ENCODE assay signal across 1 cellular context in the genomic region with DNA sequence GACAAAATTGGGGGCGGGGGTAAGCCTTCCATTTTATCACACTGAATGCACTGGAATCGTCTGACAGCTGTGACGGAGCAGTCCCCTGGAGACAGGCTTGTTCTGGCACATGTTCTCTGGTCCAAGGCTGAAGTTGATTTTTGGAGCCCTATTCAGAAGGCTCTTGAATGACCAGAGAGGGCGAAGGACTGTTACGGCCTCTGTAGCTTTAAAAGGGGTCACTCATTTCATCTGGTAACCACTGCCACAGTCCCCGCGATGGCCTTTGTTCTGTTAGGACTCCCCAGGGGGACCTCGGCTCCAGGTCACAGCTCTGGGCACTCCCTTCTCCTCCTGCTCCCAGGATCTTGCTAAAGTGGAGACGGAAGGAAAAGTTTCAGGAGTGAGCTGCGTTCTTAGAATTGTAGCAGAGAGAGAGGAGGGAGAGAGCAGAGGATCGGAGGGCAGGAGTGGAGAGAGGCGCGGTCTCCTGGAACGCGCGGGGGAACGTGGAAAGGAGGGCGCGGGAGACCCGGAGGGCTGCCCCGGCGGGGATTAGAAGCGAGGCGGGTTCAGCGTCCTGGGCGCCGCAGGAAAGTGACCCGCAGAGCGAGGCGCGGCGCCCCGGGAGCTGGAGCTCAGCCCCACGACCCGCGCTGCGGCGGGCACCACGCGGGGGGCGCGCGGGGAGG.
TF ChIP-seq lines count a peak whose summit lies in the region.

No MANE protein-coding gene starts in this region.

TF ChIP-seq in HepG2, 621 proteins besides CTCF, POLR2A, EP300 and RAD21 (continued from another document):
- TF ChIP-seq, protein P1, sequence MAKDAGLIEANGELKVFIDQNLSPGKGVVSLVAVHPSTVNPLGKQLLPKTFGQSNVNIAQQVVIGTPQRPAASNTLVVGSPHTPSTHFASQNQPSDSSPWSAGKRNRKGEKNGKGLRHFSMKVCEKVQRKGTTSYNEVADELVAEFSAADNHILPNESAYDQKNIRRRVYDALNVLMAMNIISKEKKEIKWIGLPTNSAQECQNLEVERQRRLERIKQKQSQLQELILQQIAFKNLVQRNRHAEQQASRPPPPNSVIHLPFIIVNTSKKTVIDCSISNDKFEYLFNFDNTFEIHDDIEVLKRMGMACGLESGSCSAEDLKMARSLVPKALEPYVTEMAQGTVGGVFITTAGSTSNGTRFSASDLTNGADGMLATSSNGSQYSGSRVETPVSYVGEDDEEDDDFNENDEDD (CRISPR knock-in tag; IDR thresholded peaks at IDR 0.05; ENCODE audit: borderline replicate concordance): no peak
- TF ChIP-seq HOXD1 (CRISPR knock-in tag; IDR thresholded peaks at IDR 0.05) (no peak), FOXA1 (IDR thresholded peaks at IDR 0.05) (no peak), FOXA1 (CRISPR knock-in tag; IDR thresholded peaks at IDR 0.05) (no peak), NFE2L2 (IDR thresholded peaks at IDR 0.05; ENCODE audit: low read length) (no peak), ZBTB42 (CRISPR knock-in tag; IDR thresholded peaks at IDR 0.05) (no peak), FOXJ3 (CRISPR knock-in tag; IDR thresholded peaks at IDR 0.05; ENCODE audit: borderline replicate concordance) (no peak), ZSCAN29 (CRISPR knock-in tag; conservative IDR thresholded peaks at IDR 0.05) (no peak), SNAI1 (CRISPR knock-in tag; IDR thresholded peaks at IDR 0.05; ENCODE audit: borderline replicate concordance) (no peak), ZFP37 (CRISPR knock-in tag; IDR thresholded peaks at IDR 0.05; ENCODE audit: borderline replicate concordance) (no peak), ZIK1 (CRISPR knock-in tag; IDR thresholded peaks at IDR 0.05; ENCODE audit: borderline replicate concordance, low read depth) (no peak), NCOA2 (CRISPR knock-in tag; IDR thresholded peaks at IDR 0.05) (no peak), ZNF432 (CRISPR knock-in tag; IDR thresholded peaks at IDR 0.05; ENCODE audit: borderline replicate concordance) (no peak), ATM (IDR thresholded peaks at IDR 0.05; ENCODE audit: borderline replicate concordance) (no peak), RBFOX2 (IDR thresholded peaks at IDR 0.05; ENCODE audit: low read depth, low read length) (no peak)
- TF ChIP-seq, protein P2, sequence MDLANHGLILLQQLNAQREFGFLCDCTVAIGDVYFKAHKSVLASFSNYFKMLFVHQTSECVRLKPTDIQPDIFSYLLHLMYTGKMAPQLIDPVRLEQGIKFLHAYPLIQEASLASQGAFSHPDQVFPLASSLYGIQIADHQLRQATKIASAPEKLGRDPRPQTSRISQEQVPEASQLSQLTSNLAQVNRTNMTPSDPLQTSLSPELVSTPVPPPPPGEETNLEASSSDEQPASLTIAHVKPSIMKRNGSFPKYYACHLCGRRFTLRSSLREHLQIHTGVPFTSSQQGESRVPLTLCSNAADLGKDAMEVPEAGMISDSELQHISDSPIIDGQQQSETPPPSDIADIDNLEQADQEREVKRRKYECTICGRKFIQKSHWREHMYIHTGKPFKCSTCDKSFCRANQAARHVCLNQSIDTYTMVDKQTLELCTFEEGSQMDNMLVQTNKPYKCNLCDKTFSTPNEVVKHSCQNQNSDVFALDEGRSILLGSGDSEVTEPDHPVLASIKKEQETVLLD (CRISPR knock-in tag; IDR thresholded peaks at IDR 0.05; ENCODE audit: low read depth): no peak
- TF ChIP-seq, protein P3, sequence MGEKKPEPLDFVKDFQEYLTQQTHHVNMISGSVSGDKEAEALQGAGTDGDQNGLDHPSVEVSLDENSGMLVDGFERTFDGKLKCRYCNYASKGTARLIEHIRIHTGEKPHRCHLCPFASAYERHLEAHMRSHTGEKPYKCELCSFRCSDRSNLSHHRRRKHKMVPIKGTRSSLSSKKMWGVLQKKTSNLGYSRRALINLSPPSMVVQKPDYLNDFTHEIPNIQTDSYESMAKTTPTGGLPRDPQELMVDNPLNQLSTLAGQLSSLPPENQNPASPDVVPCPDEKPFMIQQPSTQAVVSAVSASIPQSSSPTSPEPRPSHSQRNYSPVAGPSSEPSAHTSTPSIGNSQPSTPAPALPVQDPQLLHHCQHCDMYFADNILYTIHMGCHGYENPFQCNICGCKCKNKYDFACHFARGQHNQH (CRISPR knock-in tag; IDR thresholded peaks at IDR 0.05): no peak
- TF ChIP-seq, protein P4, sequence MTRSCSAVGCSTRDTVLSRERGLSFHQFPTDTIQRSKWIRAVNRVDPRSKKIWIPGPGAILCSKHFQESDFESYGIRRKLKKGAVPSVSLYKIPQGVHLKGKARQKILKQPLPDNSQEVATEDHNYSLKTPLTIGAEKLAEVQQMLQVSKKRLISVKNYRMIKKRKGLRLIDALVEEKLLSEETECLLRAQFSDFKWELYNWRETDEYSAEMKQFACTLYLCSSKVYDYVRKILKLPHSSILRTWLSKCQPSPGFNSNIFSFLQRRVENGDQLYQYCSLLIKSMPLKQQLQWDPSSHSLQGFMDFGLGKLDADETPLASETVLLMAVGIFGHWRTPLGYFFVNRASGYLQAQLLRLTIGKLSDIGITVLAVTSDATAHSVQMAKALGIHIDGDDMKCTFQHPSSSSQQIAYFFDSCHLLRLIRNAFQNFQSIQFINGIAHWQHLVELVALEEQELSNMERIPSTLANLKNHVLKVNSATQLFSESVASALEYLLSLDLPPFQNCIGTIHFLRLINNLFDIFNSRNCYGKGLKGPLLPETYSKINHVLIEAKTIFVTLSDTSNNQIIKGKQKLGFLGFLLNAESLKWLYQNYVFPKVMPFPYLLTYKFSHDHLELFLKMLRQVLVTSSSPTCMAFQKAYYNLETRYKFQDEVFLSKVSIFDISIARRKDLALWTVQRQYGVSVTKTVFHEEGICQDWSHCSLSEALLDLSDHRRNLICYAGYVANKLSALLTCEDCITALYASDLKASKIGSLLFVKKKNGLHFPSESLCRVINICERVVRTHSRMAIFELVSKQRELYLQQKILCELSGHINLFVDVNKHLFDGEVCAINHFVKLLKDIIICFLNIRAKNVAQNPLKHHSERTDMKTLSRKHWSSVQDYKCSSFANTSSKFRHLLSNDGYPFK (CRISPR knock-in tag; IDR thresholded peaks at IDR 0.05; ENCODE audit: borderline replicate concordance): no peak
- TF ChIP-seq, protein P5, sequence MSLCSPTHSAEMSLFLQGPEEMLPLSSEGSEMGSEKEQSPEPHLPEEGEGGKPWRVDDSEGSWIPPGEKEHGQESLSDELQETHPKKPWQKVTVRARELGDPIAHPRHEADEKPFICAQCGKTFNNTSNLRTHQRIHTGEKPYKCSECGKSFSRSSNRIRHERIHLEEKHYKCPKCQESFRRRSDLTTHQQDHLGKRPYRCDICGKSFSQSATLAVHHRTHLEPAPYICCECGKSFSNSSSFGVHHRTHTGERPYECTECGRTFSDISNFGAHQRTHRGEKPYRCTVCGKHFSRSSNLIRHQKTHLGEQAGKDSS (CRISPR knock-in tag; IDR thresholded peaks at IDR 0.05; ENCODE audit: borderline replicate concordance, low read depth): no peak
